ENCODE assay signal across 13 cellular contexts in genomic region chr12:57892232-57892987, GRCh38. TPM values are rescaled to one million over a fixed set of nuclear protein-coding genes. Genes with fewer than 3 reads are reported as not detected.
DNase-seq lines count a peak whose midpoint lies in the region; ATAC-seq, FAIRE-seq and TF ChIP-seq lines count a peak whose summit lies in the region.
"Had no signal": no experiment of that assay in that cellular context is flagged by ENCODE, and none has a peak within 500 bp of the region (broad histone marks: within the 10 kb centered on the region; RNA-seq: fewer than 3 reads in every experiment).

No MANE protein-coding gene starts in this region.

- peak; percentile 74 for FAIRE-seq in K562 (lab: Jason Lieb, UNC)

- H3K4me3 ChIP-seq in HEK293 (ENCODE audit: low read depth, low read length) = no peak overlapping the region
- no peak overlapping the region for H3K4me3 ChIP-seq in K562
- H3K4me3 ChIP-seq in lung = no peak overlapping the region
- no peak overlapping the region for H3K4me3 ChIP-seq in stomach

- H3K27ac ChIP-seq in HEK293 (ENCODE audit: extremely low read depth, low read depth, low read length) (no peak overlapping the region), K562 (ENCODE audit: extremely low read depth, low read depth, low read length) (no peak overlapping the region), lung (ENCODE audit: low read depth in 1 of 2, low read length in 1 of 2) (peak overlapping the region; percentile 81 to 93), stomach (peak overlapping the region; percentile 7 to 98 (median 97))

- H3K9ac ChIP-seq in K562 (ENCODE audit: insufficient read depth in 1 of 2, low read depth in 2 of 2, low read length in 2 of 2) = no peak overlapping the region

- in situ Hi-C loops in K562 (cut with MboI) = no loop called here

- POLR2A ChIA-PET in HEK293 (lab: Yijun Ruan, JAX) = interaction anchor here (1.6 to 5.0 kb wide), 2 partner anchors 46 to 60 kb away, joined by 4 to 61 read pairs; partner anchors contain the start of gene CTDSP2
- POLR2A ChIA-PET in K562 (lab: Yijun Ruan, JAX) = interaction anchor here (1.6 to 2.2 kb wide), 2 partner anchors 10 to 59 kb away, joined by 4 to 9 read pairs; no protein-coding TSS in a partner anchor

- peak overlapping the region; percentile 20; the same call in 1 of the 2 replicates for H3K4me2 ChIP-seq in K562 (ENCODE audit: insufficient read depth, low read length)

- TF ChIP-seq EP300 in K562 (IDR thresholded peaks at IDR 0.05; ENCODE audit: low read length) (no peak), stomach (IDR thresholded peaks at IDR 0.05) (no peak)

- TF ChIP-seq CTCF in HEK293 (tag by site-specific recombination; IDR thresholded peaks at IDR 0.05) (no peak), K562 (IDR thresholded peaks at IDR 0.05 in 2 of 3, conservative IDR thresholded peaks at IDR 0.05 in 1 of 3; ENCODE audit: insufficient read depth in 2 of 3, low read depth in 1 of 3, low read length in 3 of 3) (no peak), lung (IDR thresholded peaks at IDR 0.05; ENCODE audit: control extremely low read depth, extremely low read depth) (no peak), stomach (IDR thresholded peaks at IDR 0.05) (no peak)

- no peak for TF ChIP-seq RAD21 in K562 (CRISPR knock-in tag; conservative IDR thresholded peaks at IDR 0.05 in 1 of 2, IDR thresholded peaks at IDR 0.05 in 1 of 2)

- peak overlapping the region; percentile 60 for H2AFZ ChIP-seq in K562 (ENCODE audit: low read depth, low read length)

- 15% methylated on average over 9 of the region's 9 CpGs for WGBS in K562 (ENCODE audit: insufficient coverage, low coverage, missing lambda C conversion rate)
- 74 to 82% methylated on average over 9 of the region's 9 CpGs for WGBS in lung, 2 donors
- 59 to 78% (median 68%) methylated on average over 9 of the region's 9 CpGs for WGBS in stomach, 5 donors

- BruUV-seq in K562 (replicated peaks; lab: Mats Ljungman, UMichigan) = no TSS peak

- DNase-seq in K562 (ENCODE audit: extremely low read depth in 1 of 4, low spot score in 3 of 4) (peak; percentile 44 to 72 (median 57)), lung (ENCODE audit: low spot score) (no peak), stomach (no peak), hepatic stellate cell (ENCODE audit: low spot score) (no peak), UCSD-AML1 (lab: John Stamatoyannopoulos, UW; ENCODE audit: unreplicated experiment) (no peak)
- DNase-seq: activated CD4-positive, CD25-positive, alpha-beta regulatory T cell treated with anti-CD3 and anti-CD28 coated beads, Interleukin-2, amount 50 U/mL, for 72 hours; activated T-cell treated with anti-CD3 and anti-CD28 coated beads, Interleukin-2, amount 50 U/mL, for 72 hours; naive B cell; NCI-H2081 treated with DMSO at 0.1 percent for 48 hours; NK-92 treated with Interleukin-12 subunit alpha and Interleukin-12 subunit beta, amount 100 ng/mL, for 24 hours had no signal

- H3K27me3 ChIP-seq in K562 (ENCODE audit: control insufficient read depth in 2 of 2, insufficient read depth in 2 of 2, low read length in 2 of 2) (no peaks in the 10 kb centered on the region), lung (ENCODE audit: control insufficient read depth, insufficient read depth) (no peaks in the 10 kb centered on the region), stomach (no peaks in the 10 kb centered on the region)

- TF ChIP-seq POLR2A in K562 (conservative IDR thresholded peaks at IDR 0.05) (no peak), stomach (IDR thresholded peaks at IDR 0.05) (no peak)

- CTCF ChIA-PET in HEK293 (lab: Yijun Ruan, JAX) (interaction anchor here (1.2 to 3.0 kb wide), 3 partner anchors 13 to 60 kb away, joined by 4 to 14 read pairs (median 9); no protein-coding TSS in a partner anchor), K562 (lab: Yijun Ruan, JAX; ENCODE audit: low intra/inter-chr PET ratio) (no interaction called here)

- H3K79me2 ChIP-seq in K562 (ENCODE audit: control insufficient read depth, insufficient read depth, low read length) = no peaks in the 10 kb centered on the region

- peaks cover 24% of the 10 kb centered on the region for H3K4me1 ChIP-seq in HEK293 (ENCODE audit: control insufficient read depth, insufficient read depth, low read length)
- H3K4me1 ChIP-seq in K562 (replicated peaks in 1 of 2; ENCODE audit: control insufficient read depth in 2 of 2, insufficient read depth in 2 of 2, low read length in 2 of 2) = peaks cover 37 to 40% of the 10 kb centered on the region in 2 experiments
- H3K4me1 ChIP-seq in lung (ENCODE audit: control insufficient read depth in 2 of 2, insufficient read depth in 2 of 2, low read length in 2 of 2) = peaks cover 32 to 49% of the 10 kb centered on the region in 2 donors
- H3K4me1 ChIP-seq in stomach = peaks cover 84 to 100% (median 93%) of the 10 kb centered on the region in 4 donors

- intact Hi-C loops in K562 (cut with micrococcal nuclease) = no loop called here
- intact Hi-C loops in stomach (cut with DNase I; ENCODE audit: low total_unique reads) = no loop called here

- no peaks in the 10 kb centered on the region for H3K9me1 ChIP-seq in K562 (ENCODE audit: control insufficient read depth, insufficient read depth, low read length)

- H3K9me3 ChIP-seq in HEK293 (ENCODE audit: control insufficient read depth, insufficient read depth, low read depth, low read length) (no peaks in the 10 kb centered on the region), K562 (replicated peaks; ENCODE audit: control insufficient read depth, insufficient read depth, low read depth, low read length) (no peaks in the 10 kb centered on the region), lung (ENCODE audit: control insufficient read depth in 2 of 2, insufficient read depth in 1 of 2, low read length in 1 of 2) (no peaks in the 10 kb centered on the region), stomach (no peaks in the 10 kb centered on the region)

- ATAC-seq in K562 (peak; percentile 65), lung (ENCODE audit: insufficient read depth, low FRiP score) (no peak), HG03378 (IDR thresholded peaks at IDR 0.05; ENCODE audit: unreplicated experiment) (no peak), HG03159 (IDR thresholded peaks at IDR 0.05; ENCODE audit: unreplicated experiment) (no peak)
- ATAC-seq: activated T-cell treated with anti-CD3 and anti-CD28 coated beads, Interleukin-2, amount 50 U/mL, for 72 hours had no signal

- H4K20me1 ChIP-seq in K562 (replicated peaks; ENCODE audit: control insufficient read depth, insufficient read depth, low read length) = no peaks in the 10 kb centered on the region

- no peaks in the 10 kb centered on the region for H3K36me3 ChIP-seq in HEK293 (ENCODE audit: control insufficient read depth in 2 of 2, insufficient read depth in 1 of 2, low read length in 2 of 2)
- H3K36me3 ChIP-seq in K562 (ENCODE audit: control insufficient read depth, insufficient read depth, low read length) = no peaks in the 10 kb centered on the region
- no peaks in the 10 kb centered on the region for H3K36me3 ChIP-seq in lung (ENCODE audit: control insufficient read depth in 2 of 2, insufficient read depth in 2 of 2, low read length in 2 of 2)
- H3K36me3 ChIP-seq in stomach = no peaks in the 10 kb centered on the region

TF ChIP-seq in HEK293, 187 proteins besides CTCF, POLR2A, EP300 and RAD21 (continues in another document):
- no peak for TF ChIP-seq ZNF544 (tag by site-specific recombination; IDR thresholded peaks at IDR 0.05)

RNA-seq across cellular contexts. Expression of gene CTDSP2, which starts 45.9 kb away (rescaled TPM):
- total RNA-seq in K562 (2011; cell fraction: chromatin; rRNA removed; ENCODE audit: low replicate concordance) = 89.2 and 157 TPM in 2 replicates
- 72.6 and 88.1 TPM in 2 replicates for total RNA-seq in K562 (2011; cell fraction: nucleolus; rRNA removed)
- 93.3 and 110 TPM in 2 replicates for total RNA-seq in K562 (2011; cell fraction: nucleoplasm; rRNA removed)
- total RNA-seq in K562 (2014; rRNA removed) = 42.0 and 60.5 TPM in 2 replicates
- 46.6 and 47.7 TPM in 2 replicates for total RNA-seq in K562 (2014; rRNA removed; fragmentation: Illumina TruSeq; extraction: Trizol)
- total RNA-seq in K562 (2015; rRNA removed; fragmentation: Illumina TruSeq; extraction: Trizol) = 39.8 and 40.2 TPM in 2 replicates
- total RNA-seq in K562 (2021) = 93.7 and 108 TPM in 2 replicates
- 87.2 and 94.7 TPM in 2 replicates for polyA plus RNA-seq in K562 (2011; rRNA removed)
- polyA plus RNA-seq in K562 (2011; cell fraction: cytosol; rRNA removed) = 115 and 117 TPM in 2 replicates
- 128 and 133 TPM in 2 replicates for polyA plus RNA-seq in K562 (2011; cell fraction: nucleus; rRNA removed)
- 83.4 and 116 TPM in 2 replicates for polyA plus RNA-seq in K562 (2012)
- 86.4 and 89.3 TPM in 2 replicates for polyA plus RNA-seq in K562 (2014; fragmentation: Illumina TruSeq; extraction: Trizol)
- 10 to 100 TPM; 20.4 to 24.1 TPM for polyA plus RNA-seq in K562 (2014; fragmentation: Nextera tagmentation; extraction: Ambion mirVana)
- polyA plus RNA-seq in K562 (2014; rRNA removed) = 62.5 and 64.5 TPM in 2 replicates
- polyA minus RNA-seq in K562 (2011; rRNA and poly(A)+ RNA removed) = 102 and 145 TPM in 2 replicates
- 85.8 and 88.5 TPM in 2 replicates for polyA minus RNA-seq in K562 (2011; cell fraction: cytosol; rRNA and poly(A)+ RNA removed)
- 40.9 and 69.2 TPM in 2 replicates for polyA minus RNA-seq in K562 (2011; cell fraction: nucleus; rRNA and poly(A)+ RNA removed)
- 100 to 1,000 TPM; 162 to 179 TPM for total RNA-seq in lung
- polyA plus RNA-seq in lung = 100 to 1,000 TPM in 1 of 2 donors, 10 to 100 TPM in 1; 46.8 to 104 TPM
- 100 to 1,000 TPM in 2 of 5 donors, 10 to 100 TPM in 3; 64.6 to 152 (median 82.4) TPM for total RNA-seq in stomach
- 10 to 100 TPM; 28.4 to 67.4 (median 65.4) TPM for polyA plus RNA-seq in stomach

RNA-seq across cellular contexts. Expression of gene ATP23, which starts 49.0 kb away (rescaled TPM):
- total RNA-seq in K562 (2011; cell fraction: chromatin; rRNA removed; ENCODE audit: low replicate concordance) = 4.7 and 8.2 TPM in 2 replicates
- 3.4 and 5.2 TPM in 2 replicates for total RNA-seq in K562 (2011; cell fraction: nucleolus; rRNA removed)
- 5.9 and 8.9 TPM in 2 replicates for total RNA-seq in K562 (2011; cell fraction: nucleoplasm; rRNA removed)
- 21.3 and 32.6 TPM in 2 replicates for total RNA-seq in K562 (2014; rRNA removed)
- total RNA-seq in K562 (2014; rRNA removed; fragmentation: Illumina TruSeq; extraction: Trizol) = 28.5 and 32.8 TPM in 2 replicates
- total RNA-seq in K562 (2015; rRNA removed; fragmentation: Illumina TruSeq; extraction: Trizol) = 33.6 and 33.9 TPM in 2 replicates
- 20.8 and 21.4 TPM in 2 replicates for total RNA-seq in K562 (2021)
- 38.5 and 53.7 TPM in 2 replicates for polyA plus RNA-seq in K562 (2011; rRNA removed)
- polyA plus RNA-seq in K562 (2011; cell fraction: cytosol; rRNA removed) = 25.6 and 40.5 TPM in 2 replicates
- 21.0 and 23.6 TPM in 2 replicates for polyA plus RNA-seq in K562 (2011; cell fraction: nucleus; rRNA removed)
- 19.0 and 20.4 TPM in 2 replicates for polyA plus RNA-seq in K562 (2012)
- polyA plus RNA-seq in K562 (2014; fragmentation: Illumina TruSeq; extraction: Trizol) = 35.2 and 37.0 TPM in 2 replicates
- 10 to 100 TPM in 1 of 2 experiments, 1 to 10 TPM in 1; 8.3 to 12.4 TPM for polyA plus RNA-seq in K562 (2014; fragmentation: Nextera tagmentation; extraction: Ambion mirVana)
- 31.9 and 32.8 TPM in 2 replicates for polyA plus RNA-seq in K562 (2014; rRNA removed)
- 12.0 and 19.2 TPM in 2 replicates for polyA minus RNA-seq in K562 (2011; rRNA and poly(A)+ RNA removed)
- polyA minus RNA-seq in K562 (2011; cell fraction: cytosol; rRNA and poly(A)+ RNA removed) = 3.4 and 18.2 TPM in 2 replicates
- 6.5 and 7.6 TPM in 2 replicates for polyA minus RNA-seq in K562 (2011; cell fraction: nucleus; rRNA and poly(A)+ RNA removed)
- 1 to 10 TPM; 3.6 to 5.7 TPM for total RNA-seq in lung
- 1 to 10 TPM; 6.1 to 6.9 TPM for polyA plus RNA-seq in lung
- total RNA-seq in stomach = 10 to 100 TPM in 1 of 5 donors, 1 to 10 TPM in 4; 4.1 to 18.0 (median 6.1) TPM
- polyA plus RNA-seq in stomach = 10 to 100 TPM in 2 of 3 donors, 1 to 10 TPM in 1; 6.9 to 11.1 (median 10.2) TPM

Comparison
In these comparisons a context has a peak if more than half of its experiments do, and no peak if none do; other contexts are left out.
1. H3K27ac ChIP-seq: peak in lung (2 of 2) and stomach (5 of 5); none in HEK293 (single experiment) and K562 (single experiment).
2. DNase-seq: peak in K562 (4 of 4); none in lung (single experiment), stomach (single experiment), hepatic stellate cell (single experiment) and UCSD-AML1 (single experiment).
3. Of the 44 proteins assayed by ChIP-seq in both K562 and HEK293: peak only in K562: ZBTB7A; only in HEK293: none; in both: none; in neither: 43.